ENCODE assay signal across 22 cellular contexts in the genomic region with DNA sequence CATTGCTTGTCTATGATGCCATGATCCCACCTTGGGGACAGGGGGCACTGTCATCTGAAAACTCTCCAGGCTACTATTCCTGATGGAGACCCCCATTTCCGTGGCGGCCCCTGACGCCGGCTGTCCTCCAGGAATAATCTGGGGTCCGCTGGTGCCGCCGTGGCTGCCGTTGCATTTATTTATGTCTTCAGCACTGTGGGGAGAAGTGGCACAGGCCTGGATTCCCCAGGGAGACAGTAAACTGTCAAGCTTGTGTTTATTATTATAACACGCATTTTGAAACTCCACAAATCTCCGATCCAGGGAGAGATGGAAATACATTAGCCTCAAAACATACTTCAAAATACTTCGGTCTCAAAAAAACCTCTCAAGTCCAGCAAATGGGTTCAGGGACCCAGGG.
DNase-seq lines count a peak whose midpoint lies in the region; ATAC-seq and TF ChIP-seq lines count a peak whose summit lies in the region.
"Had no signal": no experiment of that assay in that cellular context is flagged by ENCODE, and none has a peak within 500 bp of the region (broad histone marks: within the 10 kb centered on the region; RNA-seq: fewer than 3 reads in every experiment).

No MANE protein-coding gene starts in this region.

- peaks cover 10% of the 10 kb centered on the region for H3K9me3 ChIP-seq in DOHH2 (ENCODE audit: control insufficient read depth, insufficient read depth, low read length)
- peaks cover 4% of the 10 kb centered on the region for H3K9me3 ChIP-seq in OCI-LY1 (ENCODE audit: low read length)
- H3K9me3 ChIP-seq in endodermal cell (ENCODE audit: control insufficient read depth, low read length), result no peaks in the 10 kb centered on the region
- H3K9me3 ChIP-seq in spleen, result peaks cover 0 to 14% (median 8%) of the 10 kb centered on the region in 8 donors
- H3K9me3 ChIP-seq in naive thymus-derived CD4-positive, alpha-beta T cell (ENCODE audit: control insufficient read depth in 2 of 3, low read length in 3 of 3), result no peaks in the 10 kb centered on the region
- H3K9me3 ChIP-seq: A549, BE2C had no signal

- TF ChIP-seq CTCF in DOHH2 (IDR thresholded peaks at IDR 0.05; ENCODE audit: low read depth, low read length, poor library complexity, severe bottlenecking), result no peak
- TF ChIP-seq CTCF in OCI-LY1 (IDR thresholded peaks at IDR 0.05; ENCODE audit: low read length), result peak; percentile 13; the same call in 1 of the 2 replicates
- TF ChIP-seq CTCF in endodermal cell (conservative IDR thresholded peaks at IDR 0.05), result peak; percentile 27
- no peak for TF ChIP-seq CTCF in spleen (IDR thresholded peaks at IDR 0.05 in 8 of 11, conservative IDR thresholded peaks at IDR 0.05 in 3 of 11)
- TF ChIP-seq CTCF in MCF 10A (IDR thresholded peaks at IDR 0.05; ENCODE audit: unreplicated experiment), result no peak

- H3K79me2 ChIP-seq in DOHH2 (ENCODE audit: control insufficient read depth, low read length) (peaks cover 44% of the 10 kb centered on the region), OCI-LY1 (ENCODE audit: insufficient read depth, low read length) (no peaks in the 10 kb centered on the region)

- H3K4me3 ChIP-seq in DOHH2 (ENCODE audit: low read length) (peak overlapping the region; percentile 72), OCI-LY1 (ENCODE audit: low read depth, low read length, poor library complexity, severe bottlenecking) (peak overlapping the region; percentile 42), endodermal cell (ENCODE audit: low read length) (no peak overlapping the region), spleen (peak overlapping the region in 2 of 8 donors; percentile 8 to 42)
- no peak overlapping the region for H3K4me3 ChIP-seq in naive thymus-derived CD4-positive, alpha-beta T cell (ENCODE audit: low read length)
- H3K4me3 ChIP-seq: A549, GM23248 had no signal

- H3K4me3 Mint-ChIP-seq in endodermal cell (no peak overlapping the region), MCF 10A (ENCODE audit: unreplicated experiment) (no peak overlapping the region)
- H3K4me3 Mint-ChIP-seq in naive thymus-derived CD4-positive, alpha-beta T cell, result no peak overlapping the region
- H3K4me3 Mint-ChIP-seq: CD4-positive, alpha-beta T cell had no signal

- 93 to 95% methylated on average over 4 to 11 of the region's 11 CpGs for WGBS in endodermal cell (ENCODE audit: insufficient coverage in 1 of 2, insufficient read length in 1 of 2), 2 experiments
- WGBS in spleen, 5 donors, result 50 to 72% (median 64%) methylated on average over 10 to 11 of the region's 11 CpGs

- H3K4me1 ChIP-seq in DOHH2 (ENCODE audit: control insufficient read depth, low read length), result peaks cover 84% of the 10 kb centered on the region
- peaks cover 72% of the 10 kb centered on the region for H3K4me1 ChIP-seq in OCI-LY1 (ENCODE audit: insufficient read depth, low read length, severe bottlenecking)
- no peaks in the 10 kb centered on the region for H3K4me1 ChIP-seq in endodermal cell (ENCODE audit: control insufficient read depth, insufficient read depth, low read length)
- H3K4me1 ChIP-seq in spleen, result peaks cover 0 to 30% (median 15%) of the 10 kb centered on the region in 6 donors
- no peaks in the 10 kb centered on the region for H3K4me1 ChIP-seq in naive thymus-derived CD4-positive, alpha-beta T cell (ENCODE audit: control insufficient read depth in 2 of 2, insufficient read depth in 2 of 2, low read length in 2 of 2)
- H3K4me1 ChIP-seq: A549, BE2C had no signal

- no peaks in the 10 kb centered on the region for H3K36me3 Mint-ChIP-seq in endodermal cell (ENCODE audit: low read depth)
- H3K36me3 Mint-ChIP-seq in naive thymus-derived CD4-positive, alpha-beta T cell, result peaks cover 0 to 4% (median 0%) of the 10 kb centered on the region in 5 donors
- H3K36me3 Mint-ChIP-seq in MCF 10A (ENCODE audit: insufficient read depth, unreplicated experiment), result no peaks in the 10 kb centered on the region

- H3K27me3 Mint-ChIP-seq in endodermal cell (ENCODE audit: insufficient read depth), result peaks cover 2% of the 10 kb centered on the region
- peaks cover 7 to 35% (median 17%) of the 10 kb centered on the region in 5 donors for H3K27me3 Mint-ChIP-seq in naive thymus-derived CD4-positive, alpha-beta T cell
- H3K27me3 Mint-ChIP-seq in MCF 10A (ENCODE audit: insufficient read depth, unreplicated experiment), result no peaks in the 10 kb centered on the region

- no peak overlapping the region for H3K27ac Mint-ChIP-seq in endodermal cell
- H3K27ac Mint-ChIP-seq in naive thymus-derived CD4-positive, alpha-beta T cell, result no peak overlapping the region
- H3K27ac Mint-ChIP-seq in MCF 10A (ENCODE audit: low read depth, unreplicated experiment), result no peak overlapping the region
- H3K27ac Mint-ChIP-seq: CD4-positive, alpha-beta T cell had no signal

- TF ChIP-seq POLR2A in spleen (IDR thresholded peaks at IDR 0.05), result no peak

- no peak overlapping the region for H2AFZ ChIP-seq in OCI-LY1 (ENCODE audit: low read length)
- H2AFZ ChIP-seq: GM23248 had no signal

- H3K27me3 ChIP-seq in DOHH2 (ENCODE audit: control insufficient read depth, low read length), result no peaks in the 10 kb centered on the region
- H3K27me3 ChIP-seq in OCI-LY1 (ENCODE audit: insufficient read depth, low read length), result no peaks in the 10 kb centered on the region
- H3K27me3 ChIP-seq in endodermal cell (ENCODE audit: control insufficient read depth, insufficient read depth, low read length, poor library complexity, severe bottlenecking), result no peaks in the 10 kb centered on the region
- peaks cover 0 to 48% (median 0%) of the 10 kb centered on the region in 7 donors for H3K27me3 ChIP-seq in spleen (replicated peaks in 1 of 7)
- no peaks in the 10 kb centered on the region for H3K27me3 ChIP-seq in naive thymus-derived CD4-positive, alpha-beta T cell (ENCODE audit: control insufficient read depth in 2 of 2, insufficient read depth in 2 of 2, low read length in 2 of 2)
- H3K27me3 ChIP-seq: BE2C had no signal

- H3K4me2 ChIP-seq in DOHH2 (ENCODE audit: low read length) (peak overlapping the region; percentile 95), OCI-LY1 (ENCODE audit: low read length) (peak overlapping the region; percentile 73)
- H3K4me2 ChIP-seq: A549, KMS-11 had no signal

- H3F3A ChIP-seq in DOHH2 (ENCODE audit: control insufficient read depth, insufficient read depth), result peaks cover 41% of the 10 kb centered on the region
- H3F3A ChIP-seq in OCI-LY1 (ENCODE audit: insufficient read depth, low read length), result peaks cover 4% of the 10 kb centered on the region; the same call in 1 of the 2 replicates

- CTCF ChIA-PET in naive thymus-derived CD4-positive, alpha-beta T cell (lab: Charles Lee), result no interaction called here
- CTCF ChIA-PET in MCF 10A (lab: Yijun Ruan, JAX), result interaction anchor here (0.6 kb wide), 1 partner anchor 27 kb away, joined by 3 read pairs; no protein-coding TSS in a partner anchor

- H3K9me3 Mint-ChIP-seq in endodermal cell (peaks cover 4% of the 10 kb centered on the region), MCF 10A (ENCODE audit: unreplicated experiment) (peaks cover 37% of the 10 kb centered on the region)
- H3K9me3 Mint-ChIP-seq in naive thymus-derived CD4-positive, alpha-beta T cell, result peaks cover 0 to 10% (median 3%) of the 10 kb centered on the region in 11 donors

- H4K20me1 ChIP-seq in DOHH2 (ENCODE audit: control insufficient read depth, insufficient read depth, low read depth, low read length) (no peaks in the 10 kb centered on the region), OCI-LY1 (ENCODE audit: insufficient read depth, low read length) (no peaks in the 10 kb centered on the region)

- no peaks in the 10 kb centered on the region for H3K9me2 ChIP-seq in DOHH2 (replicated peaks; ENCODE audit: control insufficient read depth, low read length)
- no peaks in the 10 kb centered on the region for H3K9me2 ChIP-seq in OCI-LY1 (ENCODE audit: low read depth, low read length)

- no peak for DNase-seq in endodermal cell
- no peak for DNase-seq in spleen
- DNase-seq in naive thymus-derived CD4-positive, alpha-beta T cell, result no peak
- no peak for DNase-seq in NCI-H526 (lab: John Stamatoyannopoulos, UW)
- DNase-seq in MCF 10A (ENCODE audit: unreplicated experiment), result no peak
- no peak for DNase-seq in activated T-cell treated with anti-CD3 and anti-CD28 coated beads for 4 hours
- DNase-seq: BE2C; CD4-positive, alpha-beta T cell; COR-L47; DMS 273 treated with DMSO at 0.1 percent for 48 hours; GM23248; NCI-H1417 treated with DMSO at 0.1 percent for 48 hours; NCI-H187 treated with DMSO at 0.1 percent for 48 hours; NCI-H2227 treated with DMSO at 0.1 percent for 48 hours; NCI-H510A; NCI-H748 treated with DMSO at 0.1 percent for 48 hours had no signal

- no peak for ATAC-seq in naive thymus-derived CD4-positive, alpha-beta T cell
- ATAC-seq: A549, HCT116, Right ventricle myocardium inferior had no signal

- H3K27ac ChIP-seq in DOHH2 (ENCODE audit: low read depth, low read length) (peak overlapping the region; percentile 96), OCI-LY1 (ENCODE audit: low read depth, low read length, poor library complexity, severe bottlenecking) (peak overlapping the region; percentile 99), endodermal cell (ENCODE audit: low read depth, low read length) (no peak overlapping the region), spleen (peak overlapping the region in 5 of 8 donors; percentile 14 to 76 (median 65))
- H3K27ac ChIP-seq in naive thymus-derived CD4-positive, alpha-beta T cell (ENCODE audit: low read depth, low read length), result no peak overlapping the region
- H3K27ac ChIP-seq: A549, GM23248, KMS-11 had no signal

- no TSS peak for BruUV-seq in MCF 10A (replicated peaks; lab: Mats Ljungman, UMichigan)

- H3K9ac ChIP-seq in OCI-LY1 (ENCODE audit: low read length), result peak overlapping the region; percentile 77
- no peak overlapping the region for H3K9ac ChIP-seq in endodermal cell (ENCODE audit: extremely low read depth, low read length, poor library complexity, severe bottlenecking)
- H3K9ac ChIP-seq: GM23248, KMS-11 had no signal

- POLR2A ChIA-PET in naive thymus-derived CD4-positive, alpha-beta T cell (lab: Charles Lee), result no interaction called here
- POLR2A ChIA-PET in MCF 10A (lab: Yijun Ruan, JAX), result no interaction called here

- intact Hi-C loops in spleen (cut with DNase I; ENCODE audit: low total_unique reads), result no loop called here
- intact Hi-C loops in naive thymus-derived CD4-positive, alpha-beta T cell (cut with micrococcal nuclease), result no loop called here
- intact Hi-C loops in MCF 10A (cut with micrococcal nuclease), result no loop called here

- H3K4me1 Mint-ChIP-seq in endodermal cell (no peaks in the 10 kb centered on the region), MCF 10A (ENCODE audit: insufficient read depth, unreplicated experiment) (no peaks in the 10 kb centered on the region)
- peaks cover 0 to 6% (median 0%) of the 10 kb centered on the region in 7 donors for H3K4me1 Mint-ChIP-seq in naive thymus-derived CD4-positive, alpha-beta T cell

- H3K36me3 ChIP-seq in DOHH2 (ENCODE audit: control insufficient read depth, low read length), result peaks cover 96% of the 10 kb centered on the region
- H3K36me3 ChIP-seq in OCI-LY1 (ENCODE audit: insufficient read depth, low read length), result peaks cover 18% of the 10 kb centered on the region
- no peaks in the 10 kb centered on the region for H3K36me3 ChIP-seq in endodermal cell (ENCODE audit: control insufficient read depth, insufficient read depth, low read length)
- no peaks in the 10 kb centered on the region for H3K36me3 ChIP-seq in spleen
- H3K36me3 ChIP-seq in naive thymus-derived CD4-positive, alpha-beta T cell (ENCODE audit: control insufficient read depth in 2 of 3, insufficient read depth in 3 of 3, low read length in 3 of 3), result no peaks in the 10 kb centered on the region
- H3K36me3 ChIP-seq: BE2C had no signal

Comparison
In these comparisons a context has a peak if more than half of its experiments do, and no peak if none do; other contexts are left out.
1. H3K27ac ChIP-seq: peak in DOHH2 (single experiment), OCI-LY1 (single experiment) and spleen (5 of 8); none in endodermal cell (single experiment) and naive thymus-derived CD4-positive, alpha-beta T cell (single experiment).
2. H3K4me3 ChIP-seq: peak in DOHH2 (single experiment) and OCI-LY1 (single experiment); none in endodermal cell (single experiment) and naive thymus-derived CD4-positive, alpha-beta T cell (single experiment).
3. CTCF ChIP-seq: peak in OCI-LY1 (single experiment) and endodermal cell (single experiment); none in DOHH2 (single experiment), spleen (0 of 11) and MCF 10A (single experiment).